ENCODE assay signal across 8 cellular contexts in the genomic region with DNA sequence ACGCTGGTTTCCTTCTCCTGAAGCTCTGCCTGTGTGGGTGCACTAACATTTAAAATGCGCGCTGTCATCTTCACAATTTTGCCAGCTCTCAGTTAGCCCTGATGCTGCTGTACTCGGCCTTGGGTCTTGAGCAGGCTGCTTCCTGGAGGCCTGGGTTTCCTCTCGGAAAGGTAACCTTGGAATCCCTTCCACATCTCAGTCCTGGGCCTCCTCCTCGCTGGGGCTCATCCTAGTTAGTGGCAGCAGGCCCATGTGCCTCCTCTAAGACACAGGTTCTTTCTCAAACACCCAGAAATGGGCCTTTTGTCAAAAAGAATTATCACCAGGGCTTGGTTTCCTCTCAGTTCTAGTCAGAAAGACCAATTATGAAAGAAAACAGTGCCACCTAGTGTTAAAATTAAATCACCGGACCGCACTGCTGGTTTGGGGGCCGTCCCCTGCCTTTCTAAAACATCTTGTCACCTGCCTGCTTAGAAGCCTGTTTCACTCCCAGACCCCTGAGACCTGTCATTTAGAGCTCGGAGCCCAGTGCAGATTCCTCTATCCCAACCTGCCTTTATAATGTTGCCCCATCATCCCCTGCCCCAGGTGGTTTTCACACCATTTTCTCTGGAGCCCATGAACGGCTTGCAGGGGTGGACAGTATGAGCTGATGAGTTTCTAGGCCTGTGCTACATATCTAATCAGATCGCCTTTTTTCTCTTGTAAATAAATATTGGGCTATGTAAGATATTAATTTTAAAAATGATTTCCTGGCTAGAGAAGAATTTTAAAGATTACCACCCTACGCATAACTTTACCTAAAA. TPM values are rescaled to one million over a fixed set of nuclear protein-coding genes. Genes with fewer than 3 reads are reported as not detected.
DNase-seq lines count a peak whose midpoint lies in the region; ATAC-seq and TF ChIP-seq lines count a peak whose summit lies in the region.

No MANE protein-coding gene starts in this region.

- H3K27me3 Mint-ChIP-seq in activated naive CD4-positive, alpha-beta T cell treated with anti-CD3 and anti-CD28 coated beads for 36 hours (ENCODE audit: low read depth), result no peaks in the 10 kb centered on the region

- H3K9me3 Mint-ChIP-seq in activated naive CD4-positive, alpha-beta T cell treated with anti-CD3 and anti-CD28 coated beads for 36 hours, result no peaks in the 10 kb centered on the region

- peaks cover 4 to 100% (median 40%) of the 10 kb centered on the region in 11 experiments; a peak in 17 of 22 replicates for H4K20me1 ChIP-seq in BLaER1 treated with 17β-estradiol and CSF1 and Interleukin-3, amounts not matched to agents 10 nM and 100 nM

- 66% methylated on average over 13 of the region's 13 CpGs for WGBS in HUES64

- H3K4me3 Mint-ChIP-seq in activated naive CD4-positive, alpha-beta T cell treated with anti-CD3 and anti-CD28 coated beads for 36 hours, result no peak overlapping the region

- peak; percentile 78 for TF ChIP-seq CTCF in parathyroid adenoma (IDR thresholded peaks at IDR 0.05)

- no peaks in the 10 kb centered on the region for H3K79me2 ChIP-seq in parathyroid adenoma

- CTCF ChIA-PET in activated naive CD4-positive, alpha-beta T cell treated with anti-CD3 and anti-CD28 coated beads for 36 hours (lab: Charles Lee), result interaction anchor here (0.6 to 3.7 kb wide), 18 partner anchors 9 to 288 kb away, joined by 3 to 37 read pairs (median 4); a partner anchor contains a TSS

- peaks cover 98 to 100% (median 100%) of the 10 kb centered on the region in 11 experiments for H3K36me3 ChIP-seq in BLaER1 treated with 17β-estradiol and CSF1 and Interleukin-3, amounts not matched to agents 10 nM and 100 nM
- H3K36me3 ChIP-seq in HUES64 (ENCODE audit: insufficient read depth, low read length) (peaks cover 93% of the 10 kb centered on the region), parathyroid adenoma (ENCODE audit: control insufficient read depth, insufficient read depth, low read length) (no peaks in the 10 kb centered on the region)

- intact Hi-C loops in activated naive CD4-positive, alpha-beta T cell treated with anti-CD3 and anti-CD28 coated beads for 36 hours (cut with micrococcal nuclease), result loop anchor here (1.0 to 5.0 kb wide), 7 partner anchors 29 to 393 kb away; a partner anchor contains a TSS

- H3K27ac Mint-ChIP-seq in activated naive CD4-positive, alpha-beta T cell treated with anti-CD3 and anti-CD28 coated beads for 36 hours, result no peak overlapping the region

- H3K27ac ChIP-seq in BLaER1 treated with 17β-estradiol and CSF1 and Interleukin-3, amounts not matched to agents 10 nM and 100 nM, result peak overlapping the region in 9 of 11 experiments; percentile 36 to 75 (median 58); a peak in 18 of 22 replicates
- H3K27ac ChIP-seq in HUES64 (ENCODE audit: low read depth, low read length) (0 out of 2 replicates have a peak overlapping the region, but pooled peaks have one; percentile 9), parathyroid adenoma (no peak overlapping the region)

- no peak overlapping the region for H3K4me3 ChIP-seq in BLaER1 treated with 17β-estradiol and CSF1 and Interleukin-3, amounts not matched to agents 10 nM and 100 nM
- no peak overlapping the region for H3K4me3 ChIP-seq in HUES64 (ENCODE audit: low read length)
- H3K4me3 ChIP-seq in parathyroid adenoma (ENCODE audit: low read depth, low read length), result no peak overlapping the region

- H3K27me3 ChIP-seq in BLaER1 treated with 17β-estradiol and CSF1 and Interleukin-3, amounts not matched to agents 10 nM and 100 nM, result no peaks in the 10 kb centered on the region
- H3K27me3 ChIP-seq in HUES64 (ENCODE audit: insufficient read depth, low read length) (no peaks in the 10 kb centered on the region), parathyroid adenoma (ENCODE audit: control insufficient read depth, insufficient read depth, low read length) (no peaks in the 10 kb centered on the region)

- peaks cover 38 to 50% (median 46%) of the 10 kb centered on the region in 10 experiments for H3K4me1 ChIP-seq in BLaER1 treated with 17β-estradiol and CSF1 and Interleukin-3, amounts not matched to agents 10 nM and 100 nM
- H3K4me1 ChIP-seq in HUES64 (ENCODE audit: insufficient read depth, low read length), result no peaks in the 10 kb centered on the region
- no peaks in the 10 kb centered on the region for H3K4me1 ChIP-seq in parathyroid adenoma

- H3K9ac ChIP-seq in BLaER1 treated with 17β-estradiol and CSF1 and Interleukin-3, amounts not matched to agents 10 nM and 100 nM, result peak overlapping the region in 9 of 11 experiments; percentile 13 to 63 (median 39); a peak in 13 of 22 replicates
- H3K9ac ChIP-seq in HUES64 (ENCODE audit: low read depth, low read length) (no peak overlapping the region), parathyroid adenoma (no peak overlapping the region)

- peak; percentile 67 for DNase-seq in RPMI7951 (ENCODE audit: low read depth)
- peak; percentile 62 for DNase-seq in activated naive CD4-positive, alpha-beta T cell treated with anti-CD3 and anti-CD28 coated beads for 36 hours
- peak; percentile 46 for DNase-seq in glomerular visceral epithelial cell (ENCODE audit: extremely low spot score)

- H3K4me2 ChIP-seq in BLaER1 treated with 17β-estradiol and CSF1 and Interleukin-3, amounts not matched to agents 10 nM and 100 nM, result no peak overlapping the region
- H3K4me2 ChIP-seq in parathyroid adenoma (ENCODE audit: low read length), result no peak overlapping the region

- H3K36me3 Mint-ChIP-seq in activated naive CD4-positive, alpha-beta T cell treated with anti-CD3 and anti-CD28 coated beads for 36 hours (ENCODE audit: low read depth), result peaks cover 50% of the 10 kb centered on the region

- no peaks in the 10 kb centered on the region for H3K4me1 Mint-ChIP-seq in activated naive CD4-positive, alpha-beta T cell treated with anti-CD3 and anti-CD28 coated beads for 36 hours (ENCODE audit: low read depth)

- H3K9me3 ChIP-seq in BLaER1 treated with 17β-estradiol and CSF1 and Interleukin-3, amounts not matched to agents 10 nM and 100 nM (replicated peaks in 1 of 11), result no peaks in the 10 kb centered on the region
- no peaks in the 10 kb centered on the region for H3K9me3 ChIP-seq in HUES64 (ENCODE audit: insufficient read depth, low read depth, low read length)
- H3K9me3 ChIP-seq in parathyroid adenoma (ENCODE audit: control insufficient read depth, low read length), result no peaks in the 10 kb centered on the region

- peak overlapping the region; percentile 16 for H2AFZ ChIP-seq in parathyroid adenoma

- ATAC-seq in GM18868 (IDR thresholded peaks at IDR 0.05; ENCODE audit: unreplicated experiment) (peak; percentile 82), HG03469 (IDR thresholded peaks at IDR 0.05; ENCODE audit: unreplicated experiment) (no peak)

RNA-seq across cellular contexts. Expression of a gene that starts 42.4 kb away (rescaled TPM):
- 26.0 TPM for polyA plus RNA-seq in HUES64 (2013, experiment 1 of 2)
- polyA plus RNA-seq in HUES64 (2013, experiment 2 of 2), result 27.3 TPM
- 13.0 and 16.5 TPM in 2 replicates for total RNA-seq in RPMI7951 (2014; rRNA removed; shearing (Covaris generic))
- total RNA-seq in activated naive CD4-positive, alpha-beta T cell treated with anti-CD3 and anti-CD28 coated beads for 36 hours, result 10 to 100 TPM; 37.9 to 38.7 TPM

Comparison
In these comparisons a context has a peak if more than half of its experiments do, and no peak if none do; other contexts are left out.
1. H3K9ac ChIP-seq: peak in BLaER1 treated with 17β-estradiol and CSF1 and Interleukin-3, amounts not matched to agents 10 nM and 100 nM (9 of 11); none in HUES64 (single experiment) and parathyroid adenoma (single experiment).
2. Peak in every context shown above with its lines, with median percentiles within 50 percentile points of each other: DNase-seq.